20 cellular contexts compared by ENCODE assay signal in genomic region chr5:112914584-112914983, GRCh38. TPM values are rescaled to one million over a fixed set of nuclear protein-coding genes. Genes with fewer than 3 reads are reported as not detected.
DNase-seq lines count a peak whose midpoint lies in the region; ATAC-seq, FAIRE-seq and TF ChIP-seq lines count a peak whose summit lies in the region.
"Had no signal": no experiment of that assay in that cellular context is flagged by ENCODE, and none has a peak within 500 bp of the region (broad histone marks: within the 10 kb centered on the region; RNA-seq: fewer than 3 reads in every experiment).

No MANE protein-coding gene starts in this region.

- no peak overlapping the region for H3K4me3 ChIP-seq in brain microvascular endothelial cell (ENCODE audit: low read depth, low read length)
- H3K4me3 ChIP-seq: colonic mucosa, pancreas, upper lobe of left lung had no signal

- TF ChIP-seq POLR2A in GM12892 (IDR thresholded peaks at IDR 0.05; ENCODE audit: low read depth, low read length) (no peak), GM12891 (IDR thresholded peaks at IDR 0.05; ENCODE audit: low read depth, low read length) (no peak)

- intact Hi-C loops in left colon (cut with DNase I, micrococcal nuclease): no loop called here

- in situ Hi-C loops in ACHN (cut with HindIII; ENCODE audit: low pct_ligation_motif_present, low pct_unique_long_range_greater_than_20kb, low sequenced_read_pairs): no loop called here
- in situ Hi-C loops in brain microvascular endothelial cell (cut with HindIII; ENCODE audit: low pct_ligation_motif_present, low sequenced_read_pairs): no loop called here

- H3K4me1 Mint-ChIP-seq in activated T-cell treated with anti-CD3 and anti-CD28 coated beads, Interleukin-2, amount 50 U/mL, for 24 hours (ENCODE audit: low read depth): peaks cover 74% of the 10 kb centered on the region

- H3K4me3 Mint-ChIP-seq in activated T-cell treated with anti-CD3 and anti-CD28 coated beads, Interleukin-2, amount 50 U/mL, for 24 hours: no peak overlapping the region
- H3K4me3 Mint-ChIP-seq: activated naive CD8-positive, alpha-beta T cell treated with anti-CD3 and anti-CD28 coated beads, Interleukin-2, amount 10 ng/mL, durations not matched to agents 7 days and 5 days; B cell had no signal

- H3K27me3 Mint-ChIP-seq in activated T-cell treated with anti-CD3 and anti-CD28 coated beads, Interleukin-2, amount 50 U/mL, for 24 hours: no peaks in the 10 kb centered on the region
- H3K27me3 Mint-ChIP-seq: activated naive CD8-positive, alpha-beta T cell treated with anti-CD3 and anti-CD28 coated beads, Interleukin-2, amount 10 ng/mL, durations not matched to agents 7 days and 5 days; B cell had no signal

- peaks cover 89% of the 10 kb centered on the region for H3K36me3 Mint-ChIP-seq in activated T-cell treated with anti-CD3 and anti-CD28 coated beads, Interleukin-2, amount 50 U/mL, for 24 hours (ENCODE audit: low read depth)

- FAIRE-seq in GM12892 (lab: Jason Lieb, UNC) (no peak), GM12891 (lab: Jason Lieb, UNC) (no peak)
- FAIRE-seq: HTR-8/SVneo, pancreas had no signal

- H3K27me3 ChIP-seq in brain microvascular endothelial cell (replicated peaks): no peaks in the 10 kb centered on the region
- H3K27me3 ChIP-seq: colonic mucosa, pancreas, upper lobe of left lung had no signal

- DNase-seq in ACHN: peak; percentile 8
- peak; percentile 11 for DNase-seq in LHCN-M2 (ENCODE audit: low read depth)
- DNase-seq in brain microvascular endothelial cell: peak; percentile 51
- DNase-seq in left colon: no peak
- DNase-seq in GM12892 (ENCODE audit: insufficient read length): no peak
- DNase-seq in activated T-cell treated with anti-CD3 and anti-CD28 coated beads, Interleukin-2, amount 50 U/mL, for 24 hours: no peak
- DNase-seq in GM12891 (ENCODE audit: insufficient read length, low spot score): no peak
- no peak for DNase-seq in DMS53 treated with DMSO at 0.1 percent for 48 hours (lab: John Stamatoyannopoulos, UW; ENCODE audit: unreplicated experiment)
- DNase-seq: activated CD8-positive, alpha-beta memory T cell treated with anti-CD3 and anti-CD28 coated beads, Interleukin-2, amount 50 U/mL, for 48 hours; activated naive CD8-positive, alpha-beta T cell treated with anti-CD3 and anti-CD28 coated beads, Interleukin-2, amount 10 ng/mL, durations not matched to agents 7 days and 5 days; colonic mucosa; DMS153; midbrain; NCI-H1092; NCI-H2171; NK-92 treated with Interleukin-12 subunit alpha and Interleukin-12 subunit beta, amount 100 ng/mL, for 24 hours; pancreas; upper lobe of left lung had no signal

- no peak overlapping the region for H3K27ac ChIP-seq in brain microvascular endothelial cell
- H3K27ac ChIP-seq: colonic mucosa, pancreas, upper lobe of left lung had no signal

- H3K27ac Mint-ChIP-seq in activated T-cell treated with anti-CD3 and anti-CD28 coated beads, Interleukin-2, amount 50 U/mL, for 24 hours: no peak overlapping the region
- H3K27ac Mint-ChIP-seq: activated naive CD8-positive, alpha-beta T cell treated with anti-CD3 and anti-CD28 coated beads, Interleukin-2, amount 10 ng/mL, durations not matched to agents 7 days and 5 days; B cell had no signal

- peak; percentile 54 for ATAC-seq in left colon

- peaks cover 31% of the 10 kb centered on the region for H3K36me3 ChIP-seq in brain microvascular endothelial cell (replicated peaks)

- TF ChIP-seq CTCF in brain microvascular endothelial cell (IDR thresholded peaks at IDR 0.05; ENCODE audit: low read depth, low read length, missing control alignments): no peak

- no peaks in the 10 kb centered on the region for H3K9me3 Mint-ChIP-seq in activated T-cell treated with anti-CD3 and anti-CD28 coated beads, Interleukin-2, amount 50 U/mL, for 24 hours
- H3K9me3 Mint-ChIP-seq: activated naive CD8-positive, alpha-beta T cell treated with anti-CD3 and anti-CD28 coated beads, Interleukin-2, amount 10 ng/mL, durations not matched to agents 7 days and 5 days had no signal

TF ChIP-seq in GM12891, 5 proteins besides CTCF, POLR2A, EP300 and RAD21:
- TF ChIP-seq SPI1 (IDR thresholded peaks at IDR 0.05; ENCODE audit: low read depth, low read length) (no peak), POLR2AphosphoS5 (IDR thresholded peaks at IDR 0.05; ENCODE audit: low read depth, low read length) (no peak), TAF1 (IDR thresholded peaks at IDR 0.05; ENCODE audit: low read depth, low read length) (no peak), POU2F2 (IDR thresholded peaks at IDR 0.05; ENCODE audit: low read depth, low read length) (no peak), PAX5 (IDR thresholded peaks at IDR 0.05; ENCODE audit: insufficient read depth, low read length, severe bottlenecking) (no peak)

RNA-seq across cellular contexts. Expression of gene REEP5, which starts 7.4 kb away (rescaled TPM):
- total RNA-seq in LHCN-M2 (2014; rRNA removed) (40.6 and 41.4 TPM in 2 replicates), left colon (10 to 100 TPM; 80.6 to 81.7 TPM)
- polyA plus RNA-seq in LHCN-M2 (2012): 91.4 TPM
- 25.6 TPM for polyA plus RNA-seq in GM12892 (2012; ENCODE audit: missing spikeins)
- 24.8 TPM for polyA plus RNA-seq in GM12891 (2012; ENCODE audit: low read depth, missing spikeins)

RNA-seq across cellular contexts. Expression of gene SRP19, which starts 53.5 kb away (rescaled TPM):
- total RNA-seq in LHCN-M2 (2014; rRNA removed) (59.2 and 80.4 TPM in 2 replicates), left colon (10 to 100 TPM; 26.9 to 30.7 TPM)
- polyA plus RNA-seq in LHCN-M2 (2012): 72.1 TPM
- 69.2 TPM for polyA plus RNA-seq in GM12892 (2012; ENCODE audit: missing spikeins)
- polyA plus RNA-seq in GM12891 (2012; ENCODE audit: low read depth, missing spikeins): 72.7 TPM

Comparison
In these comparisons a context has a peak if more than half of its experiments do, and no peak if none do; other contexts are left out.
1. DNase-seq: peak in ACHN (single experiment), LHCN-M2 (single experiment) and brain microvascular endothelial cell (single experiment); none in left colon (0 of 2), GM12892 (single experiment), activated T-cell treated with anti-CD3 and anti-CD28 coated beads, Interleukin-2, amount 50 U/mL, for 24 hours (single experiment), GM12891 (single experiment) and DMS53 treated with DMSO at 0.1 percent for 48 hours (single experiment).